In genomic region chr1:183953031-183953430, GRCh38 we compare ENCODE assay signal across 1 cellular context.
TF ChIP-seq lines count a peak whose summit lies in the region.

No MANE protein-coding gene starts in this region.

TF ChIP-seq in SK-N-SH treated with all-trans-retinoic acid at 6 μM for 48 hours, 23 proteins besides CTCF, POLR2A, EP300 and RAD21:
- TF ChIP-seq PATZ1 (CRISPR knock-in tag; IDR thresholded peaks at IDR 0.05; ENCODE audit: borderline replicate concordance) (no peak), ZFP3 (CRISPR knock-in tag; IDR thresholded peaks at IDR 0.05) (no peak), ZC3H10 (CRISPR knock-in tag; IDR thresholded peaks at IDR 0.05) (no peak), BACH2 (CRISPR knock-in tag; IDR thresholded peaks at IDR 0.05; ENCODE audit: borderline replicate concordance) (no peak), TCF4 (CRISPR knock-in tag; IDR thresholded peaks at IDR 0.05; ENCODE audit: borderline replicate concordance) (no peak), ARNTL (CRISPR knock-in tag; IDR thresholded peaks at IDR 0.05; ENCODE audit: borderline replicate concordance, low read depth) (no peak)
- TF ChIP-seq, protein P1, sequence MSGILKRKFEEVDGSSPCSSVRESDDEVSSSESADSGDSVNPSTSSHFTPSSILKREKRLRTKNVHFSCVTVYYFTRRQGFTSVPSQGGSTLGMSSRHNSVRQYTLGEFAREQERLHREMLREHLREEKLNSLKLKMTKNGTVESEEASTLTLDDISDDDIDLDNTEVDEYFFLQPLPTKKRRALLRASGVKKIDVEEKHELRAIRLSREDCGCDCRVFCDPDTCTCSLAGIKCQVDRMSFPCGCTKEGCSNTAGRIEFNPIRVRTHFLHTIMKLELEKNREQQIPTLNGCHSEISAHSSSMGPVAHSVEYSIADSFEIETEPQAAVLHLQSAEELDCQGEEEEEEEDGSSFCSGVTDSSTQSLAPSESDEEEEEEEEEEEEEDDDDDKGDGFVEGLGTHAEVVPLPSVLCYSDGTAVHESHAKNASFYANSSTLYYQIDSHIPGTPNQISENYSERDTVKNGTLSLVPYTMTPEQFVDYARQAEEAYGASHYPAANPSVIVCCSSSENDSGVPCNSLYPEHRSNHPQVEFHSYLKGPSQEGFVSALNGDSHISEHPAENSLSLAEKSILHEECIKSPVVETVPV (CRISPR knock-in tag; IDR thresholded peaks at IDR 0.05) = no peak
- TF ChIP-seq, protein P2, sequence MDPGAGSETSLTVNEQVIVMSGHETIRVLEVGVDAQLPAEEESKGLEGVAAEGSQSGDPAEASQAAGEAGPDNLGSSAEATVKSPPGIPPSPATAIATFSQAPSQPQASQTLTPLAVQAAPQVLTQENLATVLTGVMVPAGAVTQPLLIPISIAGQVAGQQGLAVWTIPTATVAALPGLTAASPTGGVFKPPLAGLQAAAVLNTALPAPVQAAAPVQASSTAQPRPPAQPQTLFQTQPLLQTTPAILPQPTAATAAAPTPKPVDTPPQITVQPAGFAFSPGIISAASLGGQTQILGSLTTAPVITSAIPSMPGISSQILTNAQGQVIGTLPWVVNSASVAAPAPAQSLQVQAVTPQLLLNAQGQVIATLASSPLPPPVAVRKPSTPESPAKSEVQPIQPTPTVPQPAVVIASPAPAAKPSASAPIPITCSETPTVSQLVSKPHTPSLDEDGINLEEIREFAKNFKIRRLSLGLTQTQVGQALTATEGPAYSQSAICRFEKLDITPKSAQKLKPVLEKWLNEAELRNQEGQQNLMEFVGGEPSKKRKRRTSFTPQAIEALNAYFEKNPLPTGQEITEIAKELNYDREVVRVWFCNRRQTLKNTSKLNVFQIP (CRISPR knock-in tag; IDR thresholded peaks at IDR 0.05; ENCODE audit: borderline replicate concordance, low read depth) = no peak
